In the genomic region with DNA sequence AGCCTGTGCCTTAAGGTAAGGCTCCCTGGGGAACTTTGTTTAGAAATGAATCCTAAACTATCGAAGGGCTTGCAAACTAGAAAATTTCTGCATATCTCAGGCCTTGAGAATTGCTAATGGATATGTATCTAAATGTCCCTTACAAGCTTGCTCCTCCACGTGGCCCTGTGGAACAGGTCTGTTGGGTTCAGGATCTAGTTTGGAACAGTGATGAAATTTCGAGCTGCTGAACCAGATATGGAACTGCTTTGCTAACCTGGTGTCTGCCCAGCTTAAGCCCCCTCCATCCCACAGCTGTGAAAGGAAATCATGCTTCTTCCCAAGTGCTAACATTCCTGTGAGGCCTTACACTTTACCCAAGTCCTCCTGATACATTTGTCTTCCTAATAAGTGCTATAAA, we compare ENCODE assay signal across 17 cellular contexts. TPM values are rescaled to one million over a fixed set of nuclear protein-coding genes. Genes with fewer than 3 reads are reported as not detected.
DNase-seq lines count a peak whose midpoint lies in the region; ATAC-seq, FAIRE-seq and TF ChIP-seq lines count a peak whose summit lies in the region.
"Had no signal": no experiment of that assay in that cellular context is flagged by ENCODE, and none has a peak within 500 bp of the region (broad histone marks: within the 10 kb centered on the region; RNA-seq: fewer than 3 reads in every experiment).

No MANE protein-coding gene starts in this region.

- no peak overlapping the region for H3K4ac ChIP-seq in IMR-90 (ENCODE audit: low read depth, low read length)

- peaks cover 39 to 86% of the 10 kb centered on the region in 2 experiments for H3K79me1 ChIP-seq in IMR-90 (ENCODE audit: low read depth in 1 of 2, low read length in 2 of 2)

- ATAC-seq in CD4-positive, alpha-beta T cell (ENCODE audit: poor library complexity) = no peak
- no peak for ATAC-seq in IMR-90 (ENCODE audit: low read depth)
- ATAC-seq: left ventricle myocardium superior had no signal

- no peak overlapping the region for H4K91ac ChIP-seq in IMR-90 (ENCODE audit: insufficient read depth, low read depth, low read length)

- no peak for DNase-seq in CD4-positive, alpha-beta T cell
- no peak for DNase-seq in IMR-90
- DNase-seq in bronchial epithelial cell (ENCODE audit: low read depth) = peak; percentile 63
- no peak for DNase-seq in nephron progenitor cell
- no peak for DNase-seq in stimulated activated CD4-positive, alpha-beta T cell treated with anti-CD3 and anti-CD28 coated beads, Interleukin-2, amount 100 ng/mL, for 24 hours
- no peak for DNase-seq in NCI-H1417 treated with DMSO at 0.1 percent for 48 hours (lab: John Stamatoyannopoulos, UW)
- no peak for DNase-seq in immature natural killer cell
- no peak for DNase-seq in glutamatergic neuron
- DNase-seq: activated CD4-positive, alpha-beta T cell treated with anti-CD3 and anti-CD28 coated beads for 48 hours; activated naive CD4-positive, alpha-beta T cell treated with anti-CD3 and anti-CD28 coated beads, Interleukin-2, amount 50 U/mL, for 16 hours; left ventricle myocardium superior; NCI-H1105 treated with DMSO at 0.1 percent for 48 hours; NCI-H526 treated with DMSO at 0.1 percent for 48 hours; posterior cingulate gyrus had no signal

- H4K8ac ChIP-seq in IMR-90 (ENCODE audit: low read depth in 2 of 2, low read length in 2 of 2) = no peak overlapping the region

- in situ Hi-C loops in IMR-90 (cut with MboI; ENCODE audit: low sequenced_read_pairs) = no loop called here

- H2BK20ac ChIP-seq in IMR-90 (ENCODE audit: low read depth, low read length) = no peak overlapping the region

- peaks cover 3% of the 10 kb centered on the region; the same call in 1 of the 2 replicates for H3K4me1 ChIP-seq in IMR-90 (ENCODE audit: control insufficient read depth, insufficient read depth, low read length)

- no peak overlapping the region for H2AK9ac ChIP-seq in IMR-90 (replicated peaks; ENCODE audit: low read depth, low read length, poor library complexity)

- H3K56ac ChIP-seq in IMR-90 (ENCODE audit: extremely low read depth, insufficient read depth, low read length) = no peak overlapping the region

- peak overlapping the region; percentile 61; the same call in 1 of the 2 replicates for H3K23ac ChIP-seq in IMR-90 (ENCODE audit: low read depth, low read length)

- TF ChIP-seq RAD21 in IMR-90 (IDR thresholded peaks at IDR 0.05; ENCODE audit: low read length) = no peak

- H2BK15ac ChIP-seq in IMR-90 (ENCODE audit: low read depth, low read length) = no peak overlapping the region

- peak overlapping the region; percentile 19 for H3K27ac Mint-ChIP-seq in CD4-positive, alpha-beta T cell
- H3K27ac Mint-ChIP-seq in nephron progenitor cell (peak overlapping the region; percentile 89), immature natural killer cell (no peak overlapping the region), glutamatergic neuron (ENCODE audit: unreplicated experiment) (no peak overlapping the region)

- TF ChIP-seq CTCF in CD4-positive, alpha-beta T cell (IDR thresholded peaks at IDR 0.05) = no peak
- TF ChIP-seq CTCF in IMR-90 (conservative IDR thresholded peaks at IDR 0.05; ENCODE audit: low read depth, low read length) = no peak
- no peak for TF ChIP-seq CTCF in bronchial epithelial cell (IDR thresholded peaks at IDR 0.05; ENCODE audit: insufficient read depth, low read length, severe bottlenecking)
- no peak for TF ChIP-seq CTCF in nephron progenitor cell (IDR thresholded peaks at IDR 0.05)
- no peak for TF ChIP-seq CTCF in glutamatergic neuron (IDR thresholded peaks at IDR 0.05; ENCODE audit: partially characterized antibody, unreplicated experiment)

- no peak overlapping the region for H4K5ac ChIP-seq in IMR-90 (ENCODE audit: low read depth, low read length)

- H3K9ac ChIP-seq in IMR-90 (ENCODE audit: low read depth, low read length) = no peak overlapping the region

- H3K4me2 ChIP-seq in IMR-90 (ENCODE audit: low read depth, low read length) = no peak overlapping the region

- H3K4me1 Mint-ChIP-seq in CD4-positive, alpha-beta T cell (ENCODE audit: low read depth) = peaks cover 71% of the 10 kb centered on the region
- H3K4me1 Mint-ChIP-seq in nephron progenitor cell = peaks cover 43% of the 10 kb centered on the region
- peaks cover 58 to 64% of the 10 kb centered on the region in 2 donors for H3K4me1 Mint-ChIP-seq in immature natural killer cell
- H3K4me1 Mint-ChIP-seq in glutamatergic neuron (ENCODE audit: low read depth, unreplicated experiment) = peaks cover 29% of the 10 kb centered on the region

- no peaks in the 10 kb centered on the region for H3K9me3 Mint-ChIP-seq in CD4-positive, alpha-beta T cell
- H3K9me3 Mint-ChIP-seq in nephron progenitor cell (no peaks in the 10 kb centered on the region), immature natural killer cell (no peaks in the 10 kb centered on the region), glutamatergic neuron (ENCODE audit: unreplicated experiment) (no peaks in the 10 kb centered on the region)
- H3K9me3 Mint-ChIP-seq: CD4-positive, CD25-positive, alpha-beta regulatory T cell; stimulated activated naive CD8-positive, alpha-beta T cell treated with anti-CD3 and anti-CD28 coated beads, Interleukin-15, Interleukin-2, amounts not matched to agents 100 ng/mL and 50 ng/mL, for 24 hours had no signal

- intact Hi-C loops in CD4-positive, alpha-beta T cell (cut with DNase I, micrococcal nuclease) = no loop called here
- intact Hi-C loops in IMR-90 (cut with micrococcal nuclease) = no loop called here

- no peak overlapping the region for H3K27ac ChIP-seq in CD4-positive, alpha-beta T cell (ENCODE audit: low read depth, low read length)
- H3K27ac ChIP-seq in IMR-90 (ENCODE audit: insufficient read depth, low read length) = no peak overlapping the region

- H2AFZ ChIP-seq in IMR-90 (replicated peaks; ENCODE audit: low read length, poor library complexity) = no peak overlapping the region

- POLR2A ChIA-PET in CD4-positive, alpha-beta T cell (lab: Charles Lee) = interaction anchor here (7.2 kb wide), 1 partner anchor 11 kb away, joined by 41 read pairs; the partner anchor contains the start of gene SREBF2
- POLR2A ChIA-PET in IMR-90 (lab: Charles Lee; ENCODE audit: unreplicated experiment) = no interaction called here

- H2BK120ac ChIP-seq in IMR-90 (ENCODE audit: low read depth, low read length) = no peak overlapping the region

- H3K27me3 ChIP-seq in CD4-positive, alpha-beta T cell (ENCODE audit: control insufficient read depth, insufficient read depth, low read length) = no peaks in the 10 kb centered on the region
- H3K27me3 ChIP-seq in IMR-90 (ENCODE audit: control insufficient read depth, insufficient read depth, low read length) (no peaks in the 10 kb centered on the region), bronchial epithelial cell (ENCODE audit: control insufficient read depth, insufficient read depth, low read length) (no peaks in the 10 kb centered on the region)

- H3K9me3 ChIP-seq in CD4-positive, alpha-beta T cell (ENCODE audit: control insufficient read depth, low read length) = no peaks in the 10 kb centered on the region
- H3K9me3 ChIP-seq in IMR-90 (ENCODE audit: control insufficient read depth, insufficient read depth, low read length) = no peaks in the 10 kb centered on the region

- H3K9me1 ChIP-seq in IMR-90 (ENCODE audit: insufficient read depth, low read length) = peaks cover 14% of the 10 kb centered on the region

- H3K27me3 Mint-ChIP-seq in CD4-positive, alpha-beta T cell = no peaks in the 10 kb centered on the region
- H3K27me3 Mint-ChIP-seq in nephron progenitor cell (ENCODE audit: low read depth, poor library complexity) = no peaks in the 10 kb centered on the region
- H3K27me3 Mint-ChIP-seq in immature natural killer cell (ENCODE audit: low read depth in 3 of 3) = peaks cover 0 to 2% (median 0%) of the 10 kb centered on the region in 3 donors
- no peaks in the 10 kb centered on the region for H3K27me3 Mint-ChIP-seq in glutamatergic neuron (ENCODE audit: unreplicated experiment)
- H3K27me3 Mint-ChIP-seq: CD4-positive, CD25-positive, alpha-beta regulatory T cell; stimulated activated naive CD8-positive, alpha-beta T cell treated with anti-CD3 and anti-CD28 coated beads, Interleukin-15, Interleukin-2, amounts not matched to agents 100 ng/mL and 50 ng/mL, for 24 hours had no signal

- H3K18ac ChIP-seq in IMR-90 (ENCODE audit: low read depth, low read length) = no peak overlapping the region

- no peak overlapping the region for H2BK5ac ChIP-seq in IMR-90 (ENCODE audit: low read depth, low read length, poor library complexity, severe bottlenecking)

- no peak overlapping the region for H2AK5ac ChIP-seq in IMR-90 (ENCODE audit: low read depth, low read length)

- peaks cover 59% of the 10 kb centered on the region; the same call in 1 of the 2 replicates for H4K20me1 ChIP-seq in IMR-90 (ENCODE audit: insufficient read depth, low read length)

- no TSS peak for BruUV-seq in IMR-90 (replicated peaks; lab: Mats Ljungman, UMichigan)

- WGBS in IMR-90 (ENCODE audit: extremely low coverage in 2 of 2, insufficient read length in 1 of 2), 2 experiments = no CpG with 5 or more reads among the region's 3 CpGs

- FAIRE-seq in bronchial epithelial cell (lab: Jason Lieb, UNC) = no peak
- FAIRE-seq: colon had no signal

- H3K4me3 Mint-ChIP-seq in CD4-positive, alpha-beta T cell = no peak overlapping the region
- H3K4me3 Mint-ChIP-seq in nephron progenitor cell (no peak overlapping the region), immature natural killer cell (no peak overlapping the region), glutamatergic neuron (ENCODE audit: unreplicated experiment) (no peak overlapping the region)
- H3K4me3 Mint-ChIP-seq: stimulated activated naive CD8-positive, alpha-beta T cell treated with anti-CD3 and anti-CD28 coated beads, Interleukin-15, Interleukin-2, amounts not matched to agents 100 ng/mL and 50 ng/mL, for 24 hours had no signal

- peaks cover under 1% of the 10 kb centered on the region for H3K36me3 Mint-ChIP-seq in CD4-positive, alpha-beta T cell (ENCODE audit: low read depth)
- H3K36me3 Mint-ChIP-seq in nephron progenitor cell (ENCODE audit: low read depth) = peaks cover 57% of the 10 kb centered on the region
- H3K36me3 Mint-ChIP-seq in immature natural killer cell = peaks cover 0 to 6% (median 0%) of the 10 kb centered on the region in 3 donors
- H3K36me3 Mint-ChIP-seq in glutamatergic neuron (ENCODE audit: unreplicated experiment) = no peaks in the 10 kb centered on the region

- H3K36me3 ChIP-seq in IMR-90 (ENCODE audit: control insufficient read depth, insufficient read depth, low read length) = 0 out of 2 replicates have a peak, but pooled peaks cover 2% of the 10 kb centered on the region
- peaks cover 7% of the 10 kb centered on the region for H3K36me3 ChIP-seq in bronchial epithelial cell (ENCODE audit: control insufficient read depth, insufficient read depth, low read length)

- no peak for TF ChIP-seq POLR2A in IMR-90 (IDR thresholded peaks at IDR 0.05; ENCODE audit: low read depth, low read length)

- H3K14ac ChIP-seq in IMR-90 (replicated peaks; ENCODE audit: low read depth, low read length) = no peak overlapping the region

- CTCF ChIA-PET in CD4-positive, alpha-beta T cell (lab: Charles Lee) = interaction anchor here (0.9 to 2.7 kb wide), 2 partner anchors 11 to 96 kb away, joined by 3 to 8 read pairs; partner anchors contain the start of gene SREBF2
- CTCF ChIA-PET in IMR-90 (lab: Yijun Ruan, JAX) = interaction anchor here (0.6 to 0.7 kb wide), 2 partner anchors 290 to 578 kb away, joined by 3 read pairs; no protein-coding TSS in a partner anchor

- dilution Hi-C loops in IMR-90 (cut with HindIII; ENCODE audit: low sequenced_read_pairs, unreplicated experiment) = no loop called here

- H3K4me3 ChIP-seq in IMR-90 (ENCODE audit: insufficient read depth, low read depth, low read length) (no peak overlapping the region), bronchial epithelial cell (ENCODE audit: low read depth, low read length) (no peak overlapping the region)

RNA-seq across cellular contexts. Expression of gene SREBF2, which starts 11.6 kb away (rescaled TPM):
- total RNA-seq in CD4-positive, alpha-beta T cell = 10 to 100 TPM; 67.2 to 69.9 TPM
- total RNA-seq in IMR-90 (2012; rRNA removed) = 8.1 and 9.2 TPM in 2 replicates
- 47.4 and 50.1 TPM in 2 replicates for polyA plus RNA-seq in IMR-90 (2012; rRNA removed)
- 40.1 and 52.1 TPM in 2 replicates for polyA plus RNA-seq in IMR-90 (2012; cell fraction: cytosol; rRNA removed)
- 62.2 and 101 TPM in 2 replicates for polyA plus RNA-seq in IMR-90 (2012; cell fraction: nucleus; rRNA removed; ENCODE audit: low replicate concordance)
- total RNA-seq in bronchial epithelial cell = 44.2 and 66.4 TPM in 2 replicates
- polyA plus RNA-seq in immature natural killer cell = 10 to 100 TPM; 16.9 to 40.3 (median 22.9) TPM
- total RNA-seq in glutamatergic neuron (ENCODE audit: unreplicated experiment) = 291 TPM

RNA-seq across cellular contexts. Expression of gene CCDC134, which starts 44.0 kb away (rescaled TPM):
- total RNA-seq in CD4-positive, alpha-beta T cell = 10 to 100 TPM; 14.1 to 16.2 TPM
- total RNA-seq in IMR-90 (2012; rRNA removed) = 6.1 and 7.0 TPM in 2 replicates
- polyA plus RNA-seq in IMR-90 (2012; rRNA removed) = 5.1 and 7.5 TPM in 2 replicates
- polyA plus RNA-seq in IMR-90 (2012; cell fraction: cytosol; rRNA removed) = 3.3 and 5.2 TPM in 2 replicates
- 2.0 and 2.3 TPM in 2 replicates for polyA plus RNA-seq in IMR-90 (2012; cell fraction: nucleus; rRNA removed; ENCODE audit: low replicate concordance)
- 5.4 and 6.1 TPM in 2 replicates for total RNA-seq in bronchial epithelial cell
- 1 to 10 TPM; 1.8 to 6.6 (median 4.2) TPM for polyA plus RNA-seq in immature natural killer cell
- total RNA-seq in glutamatergic neuron (ENCODE audit: unreplicated experiment) = 9.4 TPM

Comparison
In these comparisons a context has a peak if more than half of its experiments do, and no peak if none do; other contexts are left out.
1. H3K27ac Mint-ChIP-seq: peak in CD4-positive, alpha-beta T cell (single experiment) and nephron progenitor cell (single experiment); none in immature natural killer cell (0 of 6) and glutamatergic neuron (single experiment).